ENCODE assay signal across 1 cellular context in genomic region chr2:102266204-102266603, GRCh38.
TF ChIP-seq lines count a peak whose summit lies in the region.

No MANE protein-coding gene starts in this region.

TF ChIP-seq in HepG2, 621 proteins besides CTCF, POLR2A, EP300 and RAD21 (continued from another document):
- no peak for TF ChIP-seq TRIM22 (IDR thresholded peaks at IDR 0.05)
- no peak for TF ChIP-seq SYNCRIP (IDR thresholded peaks at IDR 0.05; ENCODE audit: insufficient read depth, low read depth, low read length)
- no peak for TF ChIP-seq CBFB (CRISPR knock-in tag; IDR thresholded peaks at IDR 0.05)
